8 cellular contexts compared by ENCODE assay signal in genomic region chr17:1267471-1267947, GRCh38. TPM values are rescaled to one million over a fixed set of nuclear protein-coding genes. Genes with fewer than 3 reads are reported as not detected.
A peak's percentile ranks its signal among the peaks of the same experiment; 100 is the strongest.
DNase-seq lines count a peak whose midpoint lies in the region; ATAC-seq, FAIRE-seq and TF ChIP-seq lines count a peak whose summit lies in the region.

No MANE protein-coding gene starts in this region.

- no peak for DNase-seq in HFFc6
- no peak for DNase-seq in activated CD8-positive, alpha-beta T cell treated with anti-CD3 and anti-CD28 coated beads for 36 hours
- DNase-seq in left ventricle myocardium superior: peak; percentile 42
- no peak for DNase-seq in skeletal muscle cell (ENCODE audit: low read depth)
- DNase-seq in RCC 7860 (ENCODE audit: low spot score): no peak

- peak overlapping the region; percentile 67 for H3K27ac Mint-ChIP-seq in HFFc6
- no peak overlapping the region for H3K27ac Mint-ChIP-seq in activated CD8-positive, alpha-beta T cell treated with anti-CD3 and anti-CD28 coated beads for 36 hours

- CTCF ChIA-PET in activated CD8-positive, alpha-beta T cell treated with anti-CD3 and anti-CD28 coated beads for 36 hours (lab: Charles Lee): interaction anchor here (0.7 to 4.6 kb wide), 3 partner anchors 65 to 98 kb away, joined by 3 to 20 read pairs (median 4); no protein-coding TSS in a partner anchor

- intact Hi-C loops in activated CD8-positive, alpha-beta T cell treated with anti-CD3 and anti-CD28 coated beads for 36 hours (cut with micrococcal nuclease): no loop called here
- intact Hi-C loops in left ventricle myocardium superior (cut with micrococcal nuclease): no loop called here

- peak overlapping the region; percentile 87 for H3K4me3 Mint-ChIP-seq in HFFc6
- H3K4me3 Mint-ChIP-seq in activated CD8-positive, alpha-beta T cell treated with anti-CD3 and anti-CD28 coated beads for 36 hours: peak overlapping the region; percentile 71

- POLR2A ChIA-PET in activated CD8-positive, alpha-beta T cell treated with anti-CD3 and anti-CD28 coated beads for 36 hours (lab: Charles Lee): no interaction called here

- peak overlapping the region; percentile 65 for H3K4me3 ChIP-seq in skeletal muscle cell (ENCODE audit: low read depth, low read length)

- no peaks in the 10 kb centered on the region for H3K9me3 Mint-ChIP-seq in HFFc6
- no peaks in the 10 kb centered on the region for H3K9me3 Mint-ChIP-seq in activated CD8-positive, alpha-beta T cell treated with anti-CD3 and anti-CD28 coated beads for 36 hours

- ATAC-seq in activated CD8-positive, alpha-beta T cell treated with anti-CD3 and anti-CD28 coated beads for 36 hours: no peak
- ATAC-seq in left ventricle myocardium superior: peak; percentile 50
- no peak for ATAC-seq in HG02981 (IDR thresholded peaks at IDR 0.05; ENCODE audit: unreplicated experiment)
- ATAC-seq in GM21515 (IDR thresholded peaks at IDR 0.05; ENCODE audit: unreplicated experiment): no peak
- ATAC-seq in HG02623 (IDR thresholded peaks at IDR 0.05; ENCODE audit: unreplicated experiment): no peak

- H3K36me3 Mint-ChIP-seq in HFFc6 (ENCODE audit: low read depth): no peaks in the 10 kb centered on the region
- no peaks in the 10 kb centered on the region for H3K36me3 Mint-ChIP-seq in activated CD8-positive, alpha-beta T cell treated with anti-CD3 and anti-CD28 coated beads for 36 hours (ENCODE audit: low read depth)

- peaks cover 12% of the 10 kb centered on the region for H3K4me1 Mint-ChIP-seq in HFFc6 (ENCODE audit: low read depth)
- H3K4me1 Mint-ChIP-seq in activated CD8-positive, alpha-beta T cell treated with anti-CD3 and anti-CD28 coated beads for 36 hours (ENCODE audit: low read depth): peaks cover 8% of the 10 kb centered on the region

- peaks cover 15% of the 10 kb centered on the region for H3K27me3 Mint-ChIP-seq in HFFc6 (ENCODE audit: insufficient read depth)
- peaks cover 20% of the 10 kb centered on the region for H3K27me3 Mint-ChIP-seq in activated CD8-positive, alpha-beta T cell treated with anti-CD3 and anti-CD28 coated beads for 36 hours

- no peak for FAIRE-seq in RCC 7860 (lab: Jason Lieb, UNC)

- TF ChIP-seq CTCF in HFFc6 (IDR thresholded peaks at IDR 0.05): no peak
- TF ChIP-seq CTCF in activated CD8-positive, alpha-beta T cell treated with anti-CD3 and anti-CD28 coated beads for 36 hours (IDR thresholded peaks at IDR 0.05): no peak

RNA-seq across cellular contexts. Expression of gene BHLHA9, which starts 2.7 kb away (rescaled TPM):
- not detected for total RNA-seq in HFFc6 (2021; fragmentation: NEBNext Ultra II Directional; extraction: Animal tissue kit (Norgen Biotek cat#: 25700))
- not detected for total RNA-seq in activated CD8-positive, alpha-beta T cell treated with anti-CD3 and anti-CD28 coated beads for 36 hours
- total RNA-seq in left ventricle myocardium superior: not detected

RNA-seq across cellular contexts. Expression of gene TRARG1, which starts 12.0 kb away (rescaled TPM):
- total RNA-seq in HFFc6 (2021; fragmentation: NEBNext Ultra II Directional; extraction: Animal tissue kit (Norgen Biotek cat#: 25700)): not detected
- total RNA-seq in activated CD8-positive, alpha-beta T cell treated with anti-CD3 and anti-CD28 coated beads for 36 hours: not detected
- 0.79 TPM for total RNA-seq in left ventricle myocardium superior
